Comparison of ENCODE assay signal across 10 cellular contexts in genomic region chr21:34126269-34126668, GRCh38. TPM values are rescaled to one million over a fixed set of nuclear protein-coding genes. Genes with fewer than 3 reads are reported as not detected.
DNase-seq lines count a peak whose midpoint lies in the region; ATAC-seq and TF ChIP-seq lines count a peak whose summit lies in the region.
"Had no signal": no experiment of that assay in that cellular context is flagged by ENCODE, and none has a peak within 500 bp of the region (broad histone marks: within the 10 kb centered on the region; RNA-seq: fewer than 3 reads in every experiment).

No MANE protein-coding gene starts in this region.

- peak; percentile 52 for ATAC-seq in naive thymus-derived CD4-positive, alpha-beta T cell
- ATAC-seq in HG03175 (IDR thresholded peaks at IDR 0.05; ENCODE audit: unreplicated experiment) (no peak), GM18498 (IDR thresholded peaks at IDR 0.05; ENCODE audit: unreplicated experiment) (no peak), GM21723 (IDR thresholded peaks at IDR 0.05; ENCODE audit: unreplicated experiment) (no peak), GM19467 (IDR thresholded peaks at IDR 0.05; ENCODE audit: unreplicated experiment) (no peak)

- H3K4me3 ChIP-seq in CD8-positive, alpha-beta memory T cell (ENCODE audit: low read length): no peak overlapping the region
- no peak overlapping the region for H3K4me3 ChIP-seq in Jurkat, Clone E6-1 (ENCODE audit: low read length)
- H3K4me3 ChIP-seq in choroid plexus epithelial cell (ENCODE audit: low read depth, low read length): no peak overlapping the region
- H3K4me3 ChIP-seq in naive thymus-derived CD4-positive, alpha-beta T cell (ENCODE audit: low read length): no peak overlapping the region

- H3K4me1 Mint-ChIP-seq in CD8-positive, alpha-beta memory T cell: peaks cover 71 to 95% (median 85%) of the 10 kb centered on the region in 3 donors
- peaks cover 55 to 99% (median 96%) of the 10 kb centered on the region in 7 donors for H3K4me1 Mint-ChIP-seq in naive thymus-derived CD4-positive, alpha-beta T cell

- H3K9me3 Mint-ChIP-seq in CD8-positive, alpha-beta memory T cell: no peaks in the 10 kb centered on the region
- peaks cover 0 to 10% (median 0%) of the 10 kb centered on the region in 11 donors for H3K9me3 Mint-ChIP-seq in naive thymus-derived CD4-positive, alpha-beta T cell
- H3K9me3 Mint-ChIP-seq: memory B cell had no signal

- peaks cover 39% of the 10 kb centered on the region for H3K4me1 ChIP-seq in CD8-positive, alpha-beta memory T cell (ENCODE audit: insufficient read depth, low read length)
- H3K4me1 ChIP-seq in naive thymus-derived CD4-positive, alpha-beta T cell (ENCODE audit: control insufficient read depth in 2 of 2, insufficient read depth in 2 of 2, low read length in 2 of 2): peaks cover 4 to 41% of the 10 kb centered on the region in 2 donors

- peaks cover 6 to 59% (median 23%) of the 10 kb centered on the region in 3 donors for H3K36me3 Mint-ChIP-seq in CD8-positive, alpha-beta memory T cell
- peaks cover 0 to 59% (median 29%) of the 10 kb centered on the region in 5 donors for H3K36me3 Mint-ChIP-seq in naive thymus-derived CD4-positive, alpha-beta T cell

- no peaks in the 10 kb centered on the region for H3K36me3 ChIP-seq in CD8-positive, alpha-beta memory T cell (ENCODE audit: insufficient read depth, low read length)
- H3K36me3 ChIP-seq in naive thymus-derived CD4-positive, alpha-beta T cell (ENCODE audit: control insufficient read depth in 2 of 3, insufficient read depth in 3 of 3, low read length in 3 of 3): peaks cover 0 to 8% (median 0%) of the 10 kb centered on the region in 3 experiments

- CTCF ChIA-PET in CD8-positive, alpha-beta memory T cell (lab: Charles Lee): no interaction called here
- CTCF ChIA-PET in naive thymus-derived CD4-positive, alpha-beta T cell (lab: Charles Lee): no interaction called here

- H3K27me3 ChIP-seq in CD8-positive, alpha-beta memory T cell (ENCODE audit: insufficient read depth, low read length, poor library complexity, severe bottlenecking): no peaks in the 10 kb centered on the region
- H3K27me3 ChIP-seq in naive thymus-derived CD4-positive, alpha-beta T cell (ENCODE audit: control insufficient read depth in 2 of 2, insufficient read depth in 2 of 2, low read length in 2 of 2): no peaks in the 10 kb centered on the region

- H3K4me3 Mint-ChIP-seq in CD8-positive, alpha-beta memory T cell: no peak overlapping the region
- peak overlapping the region in 5 of 10 donors; percentile 4 to 43 (median 10) for H3K4me3 Mint-ChIP-seq in naive thymus-derived CD4-positive, alpha-beta T cell
- H3K4me3 Mint-ChIP-seq: memory B cell had no signal

- peak in 1 of 5 donors; percentile 53 for DNase-seq in CD8-positive, alpha-beta memory T cell
- peak; percentile 15 for DNase-seq in Jurkat, Clone E6-1 (ENCODE audit: low read depth, low spot score)
- peak; percentile 47 for DNase-seq in choroid plexus epithelial cell (ENCODE audit: low read depth)
- peak in 7 of 9 donors; percentile 44 to 69 (median 58) for DNase-seq in naive thymus-derived CD4-positive, alpha-beta T cell
- DNase-seq: activated CD8-positive, alpha-beta memory T cell treated with anti-CD3 and anti-CD28 coated beads, Interleukin-2, amount 50 U/mL, for 4 hours had no signal

- H3K27ac ChIP-seq in CD8-positive, alpha-beta memory T cell (ENCODE audit: low read depth, low read length): no peak overlapping the region
- H3K27ac ChIP-seq in naive thymus-derived CD4-positive, alpha-beta T cell (ENCODE audit: low read depth, low read length): peak overlapping the region; percentile 39

- POLR2A ChIA-PET in CD8-positive, alpha-beta memory T cell (lab: Charles Lee): no interaction called here
- POLR2A ChIA-PET in naive thymus-derived CD4-positive, alpha-beta T cell (lab: Charles Lee): interaction anchor here (0.7 kb wide), 1 partner anchor 191 kb away, joined by 3 read pairs; no protein-coding TSS in a partner anchor

- intact Hi-C loops in naive thymus-derived CD4-positive, alpha-beta T cell (cut with micrococcal nuclease): loop anchor here (1.0 to 5.0 kb wide), 2 partner anchors 34 to 179 kb away; no protein-coding TSS in a partner anchor

- H3K27me3 Mint-ChIP-seq in CD8-positive, alpha-beta memory T cell: no peaks in the 10 kb centered on the region
- H3K27me3 Mint-ChIP-seq in naive thymus-derived CD4-positive, alpha-beta T cell: no peaks in the 10 kb centered on the region
- H3K27me3 Mint-ChIP-seq: memory B cell had no signal

- peak overlapping the region in 7 of 8 donors; percentile 23 to 80 (median 41) for H3K27ac Mint-ChIP-seq in CD8-positive, alpha-beta memory T cell
- H3K27ac Mint-ChIP-seq in naive thymus-derived CD4-positive, alpha-beta T cell: peak overlapping the region; percentile 52 to 93 (median 87)
- H3K27ac Mint-ChIP-seq: memory B cell had no signal

- H3K9me3 ChIP-seq in CD8-positive, alpha-beta memory T cell (ENCODE audit: low read length): no peaks in the 10 kb centered on the region
- no peaks in the 10 kb centered on the region for H3K9me3 ChIP-seq in naive thymus-derived CD4-positive, alpha-beta T cell (ENCODE audit: control insufficient read depth in 2 of 3, low read length in 3 of 3)

- no peak for TF ChIP-seq CTCF in choroid plexus epithelial cell (conservative IDR thresholded peaks at IDR 0.05; ENCODE audit: low read depth, low read length)

RNA-seq across cellular contexts. Expression of gene MRPS6, which starts 52.9 kb away (rescaled TPM):
- total RNA-seq in CD8-positive, alpha-beta memory T cell: 100 to 1,000 TPM; 134 to 136 TPM
- 163 TPM for polyA plus RNA-seq in CD8-positive, alpha-beta memory T cell
- 81.5 TPM for polyA plus RNA-seq in Jurkat, Clone E6-1 (2012; ENCODE audit: insufficient read depth, insufficient read length)
- total RNA-seq in naive thymus-derived CD4-positive, alpha-beta T cell: 10 to 100 TPM; 25.5 to 92.7 (median 87.9) TPM
- 100 to 1,000 TPM; 183 to 193 TPM for polyA plus RNA-seq in naive thymus-derived CD4-positive, alpha-beta T cell

RNA-seq across cellular contexts. Expression of gene SLC5A3, which starts 52.9 kb away (rescaled TPM):
- 10 to 100 TPM; 23.2 to 23.8 TPM for total RNA-seq in CD8-positive, alpha-beta memory T cell
- polyA plus RNA-seq in CD8-positive, alpha-beta memory T cell: 1.4 TPM
- polyA plus RNA-seq in Jurkat, Clone E6-1 (2012; ENCODE audit: insufficient read depth, insufficient read length): 14.1 TPM
- total RNA-seq in naive thymus-derived CD4-positive, alpha-beta T cell: 10 to 100 TPM in 3 of 5 experiments, 1 to 10 TPM in 2; 8.8 to 45.5 (median 34.0) TPM
- 1 to 10 TPM; 1.8 to 2.1 TPM for polyA plus RNA-seq in naive thymus-derived CD4-positive, alpha-beta T cell
